Comparison of ENCODE assay signal across 1 cellular context in genomic region chr6:130365166-130366010, GRCh38.
TF ChIP-seq lines count a peak whose summit lies in the region.

No MANE protein-coding gene starts in this region.

TF ChIP-seq in WTC11, 78 proteins besides CTCF, POLR2A, EP300 and RAD21 (continued from another document):
- peak; percentile 27; the same call in 1 of the 2 replicates for TF ChIP-seq CREM (CRISPR knock-in tag; IDR thresholded peaks at IDR 0.05)
- peak; percentile 95 for TF ChIP-seq HMGXB4 (CRISPR knock-in tag; IDR thresholded peaks at IDR 0.05)
- 0 out of 2 replicates have a peak, but pooled peaks have one; percentile 47 for TF ChIP-seq ARID4B (CRISPR knock-in tag; IDR thresholded peaks at IDR 0.05; ENCODE audit: borderline replicate concordance)
- no peak for TF ChIP-seq ZNF671 (CRISPR knock-in tag; IDR thresholded peaks at IDR 0.05)
- TF ChIP-seq TCF7 (CRISPR knock-in tag; IDR thresholded peaks at IDR 0.05; ENCODE audit: low read depth), result no peak
- TF ChIP-seq ESRRA (CRISPR knock-in tag; IDR thresholded peaks at IDR 0.05; ENCODE audit: borderline replicate concordance), result 0 out of 2 replicates have a peak, but pooled peaks have one; percentile 1
- no peak for TF ChIP-seq PRDM15 (CRISPR knock-in tag; IDR thresholded peaks at IDR 0.05)
- no peak for TF ChIP-seq NR2C2 (CRISPR knock-in tag; IDR thresholded peaks at IDR 0.05)
- no peak for TF ChIP-seq ZBTB43 (CRISPR knock-in tag; IDR thresholded peaks at IDR 0.05)
- TF ChIP-seq USF2 (CRISPR knock-in tag; IDR thresholded peaks at IDR 0.05), result no peak
- no peak for TF ChIP-seq RORB (CRISPR knock-in tag; IDR thresholded peaks at IDR 0.05)
- TF ChIP-seq ATF2 (CRISPR knock-in tag; IDR thresholded peaks at IDR 0.05; ENCODE audit: borderline replicate concordance, low read depth), result no peak
- TF ChIP-seq ZNF532 (CRISPR knock-in tag; IDR thresholded peaks at IDR 0.05; ENCODE audit: borderline replicate concordance), result no peak
- TF ChIP-seq GRHL2 (CRISPR knock-in tag; IDR thresholded peaks at IDR 0.05; ENCODE audit: insufficient replicate concordance, severe bottlenecking), result no peak
- TF ChIP-seq ZNF416 (CRISPR knock-in tag; IDR thresholded peaks at IDR 0.05), result no peak
- TF ChIP-seq ZNF232 (CRISPR knock-in tag; IDR thresholded peaks at IDR 0.05), result peak; percentile 43; the same call in 1 of the 2 replicates
- no peak for TF ChIP-seq SMAD3 (CRISPR knock-in tag; IDR thresholded peaks at IDR 0.05; ENCODE audit: borderline replicate concordance)
